Comparison of ENCODE assay signal across 21 cellular contexts in the genomic region with DNA sequence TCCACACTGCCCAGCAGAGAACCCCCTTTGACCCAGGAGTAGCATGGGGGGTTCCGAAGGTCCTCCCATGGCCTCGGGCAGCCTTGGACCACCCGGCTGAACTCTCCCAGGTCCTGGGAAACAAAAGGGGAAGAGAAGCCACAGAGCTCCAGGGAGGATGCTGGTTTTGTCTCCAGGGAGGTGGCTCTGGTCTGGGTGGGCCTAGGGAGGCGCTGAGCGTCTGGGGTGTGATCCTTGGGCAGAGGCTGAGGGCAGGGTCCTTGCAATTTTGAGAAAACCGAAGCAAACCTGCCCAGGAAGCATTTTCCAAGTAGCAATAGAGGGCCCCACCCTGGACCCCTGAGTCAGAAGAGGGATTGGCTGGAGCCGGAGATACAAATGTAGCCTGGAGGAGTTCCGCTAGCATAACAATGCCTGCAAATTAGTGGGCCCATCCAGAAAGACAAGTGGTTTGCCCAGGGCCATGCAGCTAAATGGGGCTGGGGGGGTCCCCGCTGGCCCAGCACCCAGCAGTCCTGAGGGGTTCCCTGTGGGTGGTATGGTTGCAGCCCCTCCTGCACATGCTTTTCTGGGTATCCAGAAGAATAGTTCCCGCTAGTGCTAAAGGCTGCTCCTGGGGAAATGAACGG. TPM values are rescaled to one million over a fixed set of nuclear protein-coding genes. Genes with fewer than 3 reads are reported as not detected.
A peak's percentile ranks its signal among the peaks of the same experiment; 100 is the strongest.
DNase-seq lines count a peak whose midpoint lies in the region; ATAC-seq and TF ChIP-seq lines count a peak whose summit lies in the region.
"Had no signal": no experiment of that assay in that cellular context is flagged by ENCODE, and none has a peak within 500 bp of the region (broad histone marks: within the 10 kb centered on the region; RNA-seq: fewer than 3 reads in every experiment).

No MANE protein-coding gene starts in this region.

- no peak overlapping the region for H2BK120ac ChIP-seq in mesendoderm (ENCODE audit: low read depth, low read length)

- H3K27me3 ChIP-seq in H7 (ENCODE audit: control insufficient read depth, insufficient read depth, low read length), result peaks cover 51% of the 10 kb centered on the region
- H3K27me3 ChIP-seq in mesendoderm (ENCODE audit: insufficient read depth, low read length, poor library complexity), result peaks cover 38% of the 10 kb centered on the region

- H3K56ac ChIP-seq in mesendoderm (ENCODE audit: low read length), result no peak overlapping the region

- no peak overlapping the region for H3K4me3 Mint-ChIP-seq in dendritic cell treated with granulocyte-macrophage colony-stimulating factor and Interleukin-4, amounts not matched to agents 40 ng/mL and 50 ng/mL, for 4 days
- no peak overlapping the region for H3K4me3 Mint-ChIP-seq in HFFc6

- no peak overlapping the region for H3K27ac ChIP-seq in mesendoderm (ENCODE audit: low read depth, low read length)

- TF ChIP-seq CTCF in HFFc6 (IDR thresholded peaks at IDR 0.05), result no peak

- H3K36me3 ChIP-seq in H7 (replicated peaks; ENCODE audit: control insufficient read depth, insufficient read depth, low read length) (no peaks in the 10 kb centered on the region), mesendoderm (ENCODE audit: control insufficient read depth, insufficient read depth, low read length) (no peaks in the 10 kb centered on the region)

- H2AK5ac ChIP-seq in mesendoderm (ENCODE audit: low read length), result no peak overlapping the region

- no peaks in the 10 kb centered on the region for H3K79me1 ChIP-seq in mesendoderm (ENCODE audit: low read length)

- H3K4me1 ChIP-seq in mesendoderm (ENCODE audit: control insufficient read depth, low read depth, low read length), result no peaks in the 10 kb centered on the region

- H3K4me3 ChIP-seq in H7 (ENCODE audit: insufficient read depth, low read depth, low read length), result peak overlapping the region; percentile 58
- no peak overlapping the region for H3K4me3 ChIP-seq in mesendoderm (ENCODE audit: low read length)
- H3K4me3 ChIP-seq: GM12878 had no signal

- no peak overlapping the region for H4K8ac ChIP-seq in mesendoderm (ENCODE audit: low read depth, low read length)

- no peaks in the 10 kb centered on the region for H3K9me3 Mint-ChIP-seq in dendritic cell treated with granulocyte-macrophage colony-stimulating factor and Interleukin-4, amounts not matched to agents 40 ng/mL and 50 ng/mL, for 4 days
- H3K9me3 Mint-ChIP-seq in HFFc6, result no peaks in the 10 kb centered on the region
- H3K9me3 Mint-ChIP-seq: CD8-positive, alpha-beta memory T cell had no signal

- H3K36me3 Mint-ChIP-seq in dendritic cell treated with granulocyte-macrophage colony-stimulating factor and Interleukin-4, amounts not matched to agents 40 ng/mL and 50 ng/mL, for 4 days (ENCODE audit: low read depth), result no peaks in the 10 kb centered on the region
- H3K36me3 Mint-ChIP-seq in HFFc6 (ENCODE audit: low read depth), result no peaks in the 10 kb centered on the region

- H3K4me1 Mint-ChIP-seq in dendritic cell treated with granulocyte-macrophage colony-stimulating factor and Interleukin-4, amounts not matched to agents 40 ng/mL and 50 ng/mL, for 4 days (ENCODE audit: low read depth), result peaks cover 32% of the 10 kb centered on the region
- H3K4me1 Mint-ChIP-seq in HFFc6 (ENCODE audit: low read depth), result no peaks in the 10 kb centered on the region

- intact Hi-C loops in dendritic cell treated with granulocyte-macrophage colony-stimulating factor and Interleukin-4, amounts not matched to agents 40 ng/mL and 50 ng/mL, for 4 days (cut with micrococcal nuclease), result loop anchor here (10.0 kb wide), 1 partner anchor 87 kb away; no protein-coding TSS in a partner anchor

- no peak for DNase-seq in H7
- DNase-seq in mesendoderm, result peak; percentile 33
- DNase-seq in HFFc6, result no peak
- DNase-seq in GM03348 (ENCODE audit: low spot score), result no peak
- DNase-seq: CD8-positive, alpha-beta memory T cell; DMS79; KG1; NCI-H1436; NCI-H2029 treated with DMSO at 0.1 percent for 48 hours; NCI-H2171 treated with DMSO at 0.1 percent for 48 hours; NCI-H446 treated with DMSO at 0.1 percent for 48 hours; NK-92 treated with Interleukin-12 subunit alpha and Interleukin-12 subunit beta, amount 100 ng/mL, for 24 hours; OCI-M1; RPMI8226; SIG-M5 had no signal

- H2BK15ac ChIP-seq in mesendoderm (replicated peaks; ENCODE audit: low read depth), result no peak overlapping the region

- H3K4me2 ChIP-seq in mesendoderm (ENCODE audit: low read length), result no peak overlapping the region

- no peak overlapping the region for H3K18ac ChIP-seq in mesendoderm (ENCODE audit: low read length)

- ATAC-seq in HG02852 (IDR thresholded peaks at IDR 0.05; ENCODE audit: unreplicated experiment), result no peak
- no peak for ATAC-seq in GM21447 (IDR thresholded peaks at IDR 0.05; ENCODE audit: unreplicated experiment)
- ATAC-seq: GM12878, HepG2 had no signal

- H3K4ac ChIP-seq in mesendoderm (ENCODE audit: low read depth, low read length), result no peak overlapping the region

- H4K5ac ChIP-seq in mesendoderm (ENCODE audit: low read length), result no peak overlapping the region

- H3K27ac Mint-ChIP-seq in dendritic cell treated with granulocyte-macrophage colony-stimulating factor and Interleukin-4, amounts not matched to agents 40 ng/mL and 50 ng/mL, for 4 days, result peak overlapping the region; percentile 76
- no peak overlapping the region for H3K27ac Mint-ChIP-seq in HFFc6
- H3K27ac Mint-ChIP-seq: CD8-positive, alpha-beta memory T cell had no signal

- WGBS in mesendoderm (ENCODE audit: extremely low coverage, insufficient coverage, low lambda C conversion rate), result no CpG with 5 or more reads among the region's 11 CpGs

- no peaks in the 10 kb centered on the region for H3K79me2 ChIP-seq in mesendoderm (ENCODE audit: control insufficient read depth, insufficient read depth, low read length)

- H3K23ac ChIP-seq in mesendoderm (ENCODE audit: low read length), result no peak overlapping the region

- no peak overlapping the region for H2BK5ac ChIP-seq in mesendoderm (ENCODE audit: low read length)

- peaks cover 56% of the 10 kb centered on the region for H3K27me3 Mint-ChIP-seq in dendritic cell treated with granulocyte-macrophage colony-stimulating factor and Interleukin-4, amounts not matched to agents 40 ng/mL and 50 ng/mL, for 4 days
- peaks cover 38% of the 10 kb centered on the region for H3K27me3 Mint-ChIP-seq in HFFc6 (ENCODE audit: insufficient read depth)

- H3K9ac ChIP-seq in mesendoderm (ENCODE audit: low read length), result no peak overlapping the region

RNA-seq across cellular contexts. Expression of gene UTF1, which starts 2.0 kb away (rescaled TPM):
- total RNA-seq in H7 (2014; rRNA removed; shearing (Covaris generic)), result 8.8 and 13.4 TPM in 2 replicates
- polyA plus RNA-seq in mesendoderm (2013, experiment 1 of 2), result 2.4 TPM
- polyA plus RNA-seq in mesendoderm (2013, experiment 2 of 2), result 1.9 TPM
- not detected for total RNA-seq in HFFc6 (2021; fragmentation: NEBNext Ultra II Directional; extraction: Animal tissue kit (Norgen Biotek cat#: 25700))
- total RNA-seq: CD8-positive, alpha-beta memory T cell; GM12878; H4; HepG2 had no signal
- polyA plus RNA-seq: CD8-positive, alpha-beta memory T cell; GM12878; HepG2 had no signal

RNA-seq across cellular contexts. Expression of gene VENTX, which starts 5.6 kb away (rescaled TPM):
- 25.0 and 29.2 TPM in 2 replicates for total RNA-seq in H7 (2014; rRNA removed; shearing (Covaris generic))
- 2.1 TPM for polyA plus RNA-seq in mesendoderm (2013, experiment 1 of 2)
- 2.0 TPM for polyA plus RNA-seq in mesendoderm (2013, experiment 2 of 2)
- not detected for total RNA-seq in HFFc6 (2021; fragmentation: NEBNext Ultra II Directional; extraction: Animal tissue kit (Norgen Biotek cat#: 25700))
- total RNA-seq: CD8-positive, alpha-beta memory T cell; GM12878; H4; HepG2 had no signal
- polyA plus RNA-seq: CD8-positive, alpha-beta memory T cell; HepG2 had no signal

RNA-seq across cellular contexts. Expression of gene ADAM8, which starts 44.6 kb away (rescaled TPM):
- total RNA-seq in H7 (2014; rRNA removed; shearing (Covaris generic)), result 1.3 and 1.9 TPM in 2 replicates
- polyA plus RNA-seq in mesendoderm (2013, experiment 1 of 2), result 0.27 TPM
- polyA plus RNA-seq in mesendoderm (2013, experiment 2 of 2), result 0.28 TPM
- total RNA-seq in HFFc6 (2021; fragmentation: NEBNext Ultra II Directional; extraction: Animal tissue kit (Norgen Biotek cat#: 25700)), result 1 to 10 TPM in 5 of 6 experiments, under 1 TPM in 1; 0.99 to 2.9 (median 1.2) TPM

Comparison
In these comparisons a context has a peak if more than half of its experiments do, and no peak if none do; other contexts are left out.
1. RNA of gene VENTX, which starts 5.6 kb away (total RNA-seq): 25.0 to 29.2 TPM in H7; not detected in HFFc6; every median in the first group is over 10 times any median in the second.